ENCODE assay signal across 17 cellular contexts in genomic region chr5:72799721-72800120, GRCh38. TPM values are rescaled to one million over a fixed set of nuclear protein-coding genes. Genes with fewer than 3 reads are reported as not detected.
DNase-seq lines count a peak whose midpoint lies in the region; ATAC-seq, FAIRE-seq and TF ChIP-seq lines count a peak whose summit lies in the region.
"Had no signal": no experiment of that assay in that cellular context is flagged by ENCODE, and none has a peak within 500 bp of the region (broad histone marks: within the 10 kb centered on the region; RNA-seq: fewer than 3 reads in every experiment).

No MANE protein-coding gene starts in this region.

- no peak for TF ChIP-seq POLR2A in endothelial cell of umbilical vein (IDR thresholded peaks at IDR 0.05; ENCODE audit: low read depth, low read length)

- H3K9me1 ChIP-seq in endothelial cell of umbilical vein (replicated peaks; ENCODE audit: control insufficient read depth, extremely low read depth, insufficient read depth, low read length), result no peaks in the 10 kb centered on the region

- H2AFZ ChIP-seq in endothelial cell of umbilical vein (ENCODE audit: low read depth, low read length), result no peak overlapping the region

- no TSS peak for BruUV-seq in endothelial cell of umbilical vein (replicated peaks; lab: Mats Ljungman, UMichigan)

- no peaks in the 10 kb centered on the region for H4K20me1 ChIP-seq in endothelial cell of umbilical vein (replicated peaks; ENCODE audit: control insufficient read depth, extremely low read depth, insufficient read depth, low read length)
- H4K20me1 ChIP-seq: BLaER1 had no signal

- H3K79me2 ChIP-seq in endothelial cell of umbilical vein (ENCODE audit: control insufficient read depth, insufficient read depth, low read length), result no peaks in the 10 kb centered on the region

- in situ Hi-C loops in KBM-7 (cut with MboI; ENCODE audit: low pct_unique_long_range_greater_than_20kb, low sequenced_read_pairs), result no loop called here

- ATAC-seq in GM21825 (IDR thresholded peaks at IDR 0.05; ENCODE audit: unreplicated experiment) (no peak), HG03159 (IDR thresholded peaks at IDR 0.05; ENCODE audit: unreplicated experiment) (no peak)
- ATAC-seq: GM12878 had no signal

- H3K36me3 ChIP-seq in bronchial epithelial cell (ENCODE audit: control insufficient read depth, insufficient read depth, low read length), result no peaks in the 10 kb centered on the region
- no peaks in the 10 kb centered on the region for H3K36me3 ChIP-seq in endothelial cell of umbilical vein (ENCODE audit: control insufficient read depth in 2 of 2, extremely low read depth in 1 of 2, insufficient read depth in 2 of 2, low read length in 2 of 2)
- H3K36me3 ChIP-seq: BLaER1, HAP-1 had no signal

- DNase-seq in M059J (ENCODE audit: low read depth) (peak; percentile 18), bronchial epithelial cell (ENCODE audit: low read depth) (peak; percentile 16), endothelial cell of umbilical vein (ENCODE audit: low read depth, low spot score) (peak; percentile 93), pulmonary artery endothelial cell (ENCODE audit: low read depth, low spot score) (peak; percentile 77), NCI-H510A treated with DMSO at 0.1 percent for 48 hours (lab: John Stamatoyannopoulos, UW) (no peak), KBM-7 (no peak)
- DNase-seq: 8988T; CD4-positive, alpha-beta memory T cell; DMS79 treated with DMSO at 0.1 percent for 48 hours; GF-D8 had no signal

- no peaks in the 10 kb centered on the region for H3K9me3 ChIP-seq in endothelial cell of umbilical vein (replicated peaks; ENCODE audit: control insufficient read depth, insufficient read depth, low read length)
- H3K9me3 ChIP-seq: BLaER1, HAP-1 had no signal

- dilution Hi-C loops in endothelial cell of umbilical vein (cut with MboI; ENCODE audit: extremely low pct_ligation_motif_present, low sequenced_read_pairs), result loop anchor here (25.0 kb wide), 1 partner anchor 212 kb away; no protein-coding TSS in a partner anchor

- CTCF ChIA-PET in endothelial cell of umbilical vein (lab: Charles Lee), result interaction anchor here (1.0 to 2.5 kb wide), 6 partner anchors 8 to 189 kb away, joined by 3 to 16 read pairs (median 4); no protein-coding TSS in a partner anchor

- intact Hi-C loops in endothelial cell of umbilical vein (cut with micrococcal nuclease), result loop anchor here (2.0 kb wide), 1 partner anchor 23 kb away; no protein-coding TSS in a partner anchor

- POLR2A ChIA-PET in endothelial cell of umbilical vein (lab: Charles Lee), result no interaction called here

- FAIRE-seq in bronchial epithelial cell (lab: Jason Lieb, UNC) (no peak), endothelial cell of umbilical vein (lab: Jason Lieb, UNC) (peak; percentile 85)
- FAIRE-seq: GM12878, H1 had no signal

- no peak overlapping the region for H3K9ac ChIP-seq in endothelial cell of umbilical vein (replicated peaks; ENCODE audit: extremely low read depth, insufficient read depth, low read length)
- H3K9ac ChIP-seq: BLaER1 had no signal

- TF ChIP-seq CTCF in bronchial epithelial cell (IDR thresholded peaks at IDR 0.05; ENCODE audit: insufficient read depth, low read length, severe bottlenecking) (no peak), endothelial cell of umbilical vein (IDR thresholded peaks at IDR 0.05; ENCODE audit: extremely low read depth in 1 of 2, insufficient read depth in 1 of 2, low read depth in 1 of 2, low read length in 2 of 2) (no peak)

- peak overlapping the region; percentile 38 for H3K4me2 ChIP-seq in endothelial cell of umbilical vein (ENCODE audit: insufficient read depth, low read length)
- H3K4me2 ChIP-seq: BLaER1 had no signal

- H3K27me3 ChIP-seq in bronchial epithelial cell (ENCODE audit: control insufficient read depth, insufficient read depth, low read length) (no peaks in the 10 kb centered on the region), endothelial cell of umbilical vein (ENCODE audit: control insufficient read depth in 2 of 2, insufficient read depth in 2 of 2, low read length in 2 of 2) (no peaks in the 10 kb centered on the region)
- H3K27me3 ChIP-seq: BLaER1 had no signal

- no peak overlapping the region for H3K4me3 ChIP-seq in bronchial epithelial cell (ENCODE audit: low read depth, low read length)
- H3K4me3 ChIP-seq in endothelial cell of umbilical vein (replicated peaks in 1 of 3; ENCODE audit: insufficient read depth in 1 of 3, low read depth in 1 of 3, low read length in 3 of 3), result no peak overlapping the region
- H3K4me3 ChIP-seq: BLaER1, GM12878, HAP-1 had no signal

- H3K27ac ChIP-seq in endothelial cell of umbilical vein (ENCODE audit: insufficient read depth, low read depth, low read length), result peak overlapping the region; percentile 8
- H3K27ac ChIP-seq: BLaER1, HL-60 had no signal

- peaks cover 11% of the 10 kb centered on the region for H3K4me1 ChIP-seq in endothelial cell of umbilical vein (ENCODE audit: control insufficient read depth, extremely low read depth, insufficient read depth, low read length)
- H3K4me1 ChIP-seq: BLaER1, HAP-1 had no signal

TF ChIP-seq in endothelial cell of umbilical vein, 7 proteins besides CTCF, POLR2A, EP300 and RAD21:
- TF ChIP-seq JUN (IDR thresholded peaks at IDR 0.05; ENCODE audit: borderline replicate concordance, insufficient read depth, insufficient read length, low read depth) (peak; percentile 42), FOS (IDR thresholded peaks at IDR 0.05; ENCODE audit: borderline replicate concordance, insufficient read depth, low read length) (no peak), MYC (IDR thresholded peaks at IDR 0.05; ENCODE audit: low read depth, low read length) (no peak)
- TF ChIP-seq, protein P1, sequence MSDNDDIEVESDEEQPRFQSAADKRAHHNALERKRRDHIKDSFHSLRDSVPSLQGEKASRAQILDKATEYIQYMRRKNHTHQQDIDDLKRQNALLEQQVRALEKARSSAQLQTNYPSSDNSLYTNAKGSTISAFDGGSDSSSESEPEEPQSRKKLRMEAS (IDR thresholded peaks at IDR 0.05; ENCODE audit: insufficient read depth, insufficient read length), result no peak

RNA-seq across cellular contexts. Expression of gene TNPO1, which starts 16.7 kb away (rescaled TPM):
- total RNA-seq in M059J (2014; rRNA removed; shearing (Covaris generic)), result 150 and 188 TPM in 2 replicates
- 265 and 329 TPM in 2 replicates for total RNA-seq in bronchial epithelial cell
- 242 and 298 TPM in 2 replicates for total RNA-seq in endothelial cell of umbilical vein
- 49.0 and 65.6 TPM in 2 replicates for polyA plus RNA-seq in endothelial cell of umbilical vein
- 71.0 and 79.5 TPM in 2 replicates for polyA plus RNA-seq in endothelial cell of umbilical vein (2011; cell fraction: cytosol; rRNA removed)
- 124 and 164 TPM in 2 replicates for polyA plus RNA-seq in endothelial cell of umbilical vein (2011; cell fraction: nucleus; rRNA removed)
- 182 and 228 TPM in 2 replicates for polyA plus RNA-seq in endothelial cell of umbilical vein (2012)
- 356 and 415 TPM in 2 replicates for polyA minus RNA-seq in endothelial cell of umbilical vein
- 201 TPM for polyA minus RNA-seq in endothelial cell of umbilical vein (2011; cell fraction: cytosol; rRNA and poly(A)+ RNA removed)
- 332 and 439 TPM in 2 replicates for polyA minus RNA-seq in endothelial cell of umbilical vein (2011; cell fraction: nucleus; rRNA and poly(A)+ RNA removed)
- 576 and 787 TPM in 2 replicates for total RNA-seq in pulmonary artery endothelial cell

Comparison
In these comparisons a context has a peak if more than half of its experiments do, and no peak if none do; other contexts are left out.
1. DNase-seq: peak in M059J (single experiment), bronchial epithelial cell (single experiment), endothelial cell of umbilical vein (single experiment) and pulmonary artery endothelial cell (single experiment); none in NCI-H510A treated with DMSO at 0.1 percent for 48 hours (single experiment) and KBM-7 (single experiment).